ENCODE assay signal across 8 cellular contexts in genomic region chr7:100130608-100131453, GRCh38. TPM values are rescaled to one million over a fixed set of nuclear protein-coding genes. Genes with fewer than 3 reads are reported as not detected.
DNase-seq lines count a peak whose midpoint lies in the region; ATAC-seq and TF ChIP-seq lines count a peak whose summit lies in the region.

No MANE protein-coding gene starts in this region.

- no peaks in the 10 kb centered on the region for H3K27me3 ChIP-seq in CD4-positive, alpha-beta T cell (ENCODE audit: control insufficient read depth, insufficient read depth, low read length)
- H3K27me3 ChIP-seq in neural progenitor cell (peaks cover 33% of the 10 kb centered on the region), suprapubic skin (no peaks in the 10 kb centered on the region)

- peaks cover 34% of the 10 kb centered on the region for H3F3A ChIP-seq in neural progenitor cell (ENCODE audit: low read depth)

- H3K36me3 ChIP-seq in neural progenitor cell = no peaks in the 10 kb centered on the region
- no peaks in the 10 kb centered on the region for H3K36me3 ChIP-seq in suprapubic skin

- H3K27me3 Mint-ChIP-seq in CD4-positive, alpha-beta T cell = no peaks in the 10 kb centered on the region
- peaks cover 2% of the 10 kb centered on the region for H3K27me3 Mint-ChIP-seq in neural progenitor cell (ENCODE audit: insufficient read depth, low read depth)

- H3K27ac ChIP-seq in CD4-positive, alpha-beta T cell (ENCODE audit: low read depth, low read length) = no peak overlapping the region
- no peak overlapping the region for H3K27ac ChIP-seq in neural progenitor cell
- H3K27ac ChIP-seq in suprapubic skin = no peak overlapping the region

- intact Hi-C loops in CD4-positive, alpha-beta T cell (cut with DNase I, micrococcal nuclease) = loop anchor here (1.0 to 5.0 kb wide), 6 partner anchors 30 to 218 kb away; partner anchors contain the start of genes AP4M1 (in 1 of the 2), AZGP1 (in 1 of the 2) and MCM7 (in 1 of the 2)

- no peaks in the 10 kb centered on the region for H3K9me3 Mint-ChIP-seq in CD4-positive, alpha-beta T cell
- H3K9me3 Mint-ChIP-seq in neural progenitor cell = no peaks in the 10 kb centered on the region

- H3K4me1 ChIP-seq in neural progenitor cell (no peaks in the 10 kb centered on the region), suprapubic skin (peaks cover 29% of the 10 kb centered on the region)

- POLR2A ChIA-PET in CD4-positive, alpha-beta T cell (lab: Charles Lee) = interaction anchor here (0.6 to 3.7 kb wide), 11 partner anchors 9 to 298 kb away, joined by 3 to 29 read pairs (median 6); partner anchors contain the start of genes CNPY4, LAMTOR4, TRIM4 and ZCWPW1

- no peaks in the 10 kb centered on the region for H3K9me3 ChIP-seq in CD4-positive, alpha-beta T cell (ENCODE audit: control insufficient read depth, low read length)
- no peaks in the 10 kb centered on the region for H3K9me3 ChIP-seq in neural progenitor cell (ENCODE audit: low read depth)
- no peaks in the 10 kb centered on the region for H3K9me3 ChIP-seq in suprapubic skin

- no peak for TF ChIP-seq POLR2A in suprapubic skin (IDR thresholded peaks at IDR 0.05)

- H3K4me1 Mint-ChIP-seq in CD4-positive, alpha-beta T cell (ENCODE audit: low read depth) = peaks cover 22% of the 10 kb centered on the region
- H3K4me1 Mint-ChIP-seq in neural progenitor cell = peaks cover 18% of the 10 kb centered on the region

- ATAC-seq in CD4-positive, alpha-beta T cell (ENCODE audit: poor library complexity) = peak; percentile 19
- ATAC-seq in GM19397 (IDR thresholded peaks at IDR 0.05; ENCODE audit: unreplicated experiment) = no peak

- WGBS in suprapubic skin = 12% methylated on average over 24 of the region's 24 CpGs

- H3K79me2 ChIP-seq in neural progenitor cell (ENCODE audit: low read depth) = peaks cover 5% of the 10 kb centered on the region

- peak overlapping the region; percentile 30 for H3K27ac Mint-ChIP-seq in CD4-positive, alpha-beta T cell
- no peak overlapping the region for H3K27ac Mint-ChIP-seq in neural progenitor cell

- peak; percentile 78 to 91 (median 86) for DNase-seq in CD4-positive, alpha-beta T cell
- DNase-seq in HT1080 (ENCODE audit: low read depth) (peak; percentile 46), OCI-M1 (lab: John Stamatoyannopoulos, UW) (peak; percentile 94), fibroblast of the aortic adventitia (ENCODE audit: low read depth) (peak; percentile 55), neural progenitor cell (ENCODE audit: low spot score) (peak; percentile 92), suprapubic skin (ENCODE audit: low spot score in 2 of 2) (peak in 1 of 2 donors; percentile 84)
- peak; percentile 74 to 81 for DNase-seq in activated T-helper 1 cell treated with anti-CD3 and anti-CD28 coated beads, Interleukin-2, amount 50 U/mL, for 16 hours (ENCODE audit: low read depth in 1 of 2, low spot score in 1 of 2)

- H3K4me3 ChIP-seq in fibroblast of the aortic adventitia (ENCODE audit: low read depth, low read length) = no peak overlapping the region
- H3K4me3 ChIP-seq in neural progenitor cell = peak overlapping the region; percentile 12
- H3K4me3 ChIP-seq in suprapubic skin = peak overlapping the region; percentile 21

- no peaks in the 10 kb centered on the region for H4K20me1 ChIP-seq in neural progenitor cell (ENCODE audit: low read depth)

- peak overlapping the region; percentile 45 for H3K4me3 Mint-ChIP-seq in CD4-positive, alpha-beta T cell
- peak overlapping the region; percentile 42 for H3K4me3 Mint-ChIP-seq in neural progenitor cell

- H3K9ac ChIP-seq in neural progenitor cell = no peak overlapping the region

- peak; percentile 98 for TF ChIP-seq CTCF in CD4-positive, alpha-beta T cell (IDR thresholded peaks at IDR 0.05)
- peak; percentile 87 for TF ChIP-seq CTCF in fibroblast of the aortic adventitia (IDR thresholded peaks at IDR 0.05; ENCODE audit: insufficient read depth, low read length)
- TF ChIP-seq CTCF in neural progenitor cell (IDR thresholded peaks at IDR 0.05) = peak; percentile 84
- peak; percentile 72 to 81 for TF ChIP-seq CTCF in suprapubic skin (IDR thresholded peaks at IDR 0.05)

- no peak for TF ChIP-seq EP300 in suprapubic skin (IDR thresholded peaks at IDR 0.05)

- CTCF ChIA-PET in CD4-positive, alpha-beta T cell (lab: Charles Lee) = interaction anchor here (0.6 to 2.3 kb wide), 18 partner anchors 10 to 277 kb away, joined by 3 to 14 read pairs (median 4); partner anchors contain the start of genes AP4M1, COPS6, GAL3ST4 and LAMTOR4

- H3K36me3 Mint-ChIP-seq in CD4-positive, alpha-beta T cell (ENCODE audit: low read depth) = peaks cover 11% of the 10 kb centered on the region
- no peaks in the 10 kb centered on the region for H3K36me3 Mint-ChIP-seq in neural progenitor cell

- H3K4me2 ChIP-seq in neural progenitor cell = peak overlapping the region; percentile 62

- H2AFZ ChIP-seq in neural progenitor cell (replicated peaks) = peak overlapping the region; percentile 61

RNA-seq across cellular contexts. Expression of gene MBLAC1, which starts 4.1 kb away (rescaled TPM):
- total RNA-seq in CD4-positive, alpha-beta T cell = 1 to 10 TPM; 3.7 to 4.4 TPM
- 1.6 and 2.6 TPM in 2 replicates for total RNA-seq in HT1080 (2014; rRNA removed; shearing (Covaris generic))
- 2.7 and 3.8 TPM in 2 replicates for polyA plus RNA-seq in HT1080 (2015; cell fraction: cytosol; rRNA removed)
- polyA plus RNA-seq in HT1080 (2015; cell fraction: nucleus; rRNA removed) = 2.7 and 3.1 TPM in 2 replicates
- total RNA-seq in fibroblast of the aortic adventitia (ENCODE audit: low replicate concordance) = 1.9 and 4.2 TPM in 2 replicates
- total RNA-seq in neural progenitor cell (ENCODE audit: low replicate concordance) = 1.6 and 2.7 TPM in 2 replicates
- 1 to 10 TPM; 2.6 to 6.2 (median 3.6) TPM for total RNA-seq in suprapubic skin

RNA-seq across cellular contexts. Expression of gene CNPY4, which starts 11.4 kb away (rescaled TPM):
- total RNA-seq in CD4-positive, alpha-beta T cell = 10 to 100 TPM; 22.5 to 25.6 TPM
- total RNA-seq in HT1080 (2014; rRNA removed; shearing (Covaris generic)) = 11.8 and 12.0 TPM in 2 replicates
- 12.8 and 13.7 TPM in 2 replicates for polyA plus RNA-seq in HT1080 (2015; cell fraction: cytosol; rRNA removed)
- polyA plus RNA-seq in HT1080 (2015; cell fraction: nucleus; rRNA removed) = 15.4 and 16.7 TPM in 2 replicates
- 25.4 and 54.5 TPM in 2 replicates for total RNA-seq in fibroblast of the aortic adventitia (ENCODE audit: low replicate concordance)
- 25.8 and 26.7 TPM in 2 replicates for total RNA-seq in neural progenitor cell (ENCODE audit: low replicate concordance)
- 1 to 10 TPM; 4.5 to 7.1 (median 5.4) TPM for total RNA-seq in suprapubic skin

RNA-seq across cellular contexts. Expression of gene TAF6, which starts 11.7 kb away (rescaled TPM):
- 10 to 100 TPM; 34.8 to 37.4 TPM for total RNA-seq in CD4-positive, alpha-beta T cell
- total RNA-seq in HT1080 (2014; rRNA removed; shearing (Covaris generic)) = 25.4 and 34.4 TPM in 2 replicates
- 34.7 and 36.1 TPM in 2 replicates for polyA plus RNA-seq in HT1080 (2015; cell fraction: cytosol; rRNA removed)
- 27.8 and 29.2 TPM in 2 replicates for polyA plus RNA-seq in HT1080 (2015; cell fraction: nucleus; rRNA removed)
- total RNA-seq in fibroblast of the aortic adventitia (ENCODE audit: low replicate concordance) (38.6 and 42.7 TPM in 2 replicates), neural progenitor cell (ENCODE audit: low replicate concordance) (66.1 and 88.3 TPM in 2 replicates), suprapubic skin (10 to 100 TPM; 31.7 to 59.3 (median 48.9) TPM)

RNA-seq across cellular contexts. Expression of gene LAMTOR4, which starts 17.9 kb away (rescaled TPM):
- total RNA-seq in CD4-positive, alpha-beta T cell = 100 to 1,000 TPM; 107 to 125 TPM
- total RNA-seq in HT1080 (2014; rRNA removed; shearing (Covaris generic)) = 88.0 and 156 TPM in 2 replicates
- 103 and 108 TPM in 2 replicates for polyA plus RNA-seq in HT1080 (2015; cell fraction: cytosol; rRNA removed)
- 41.9 and 53.6 TPM in 2 replicates for polyA plus RNA-seq in HT1080 (2015; cell fraction: nucleus; rRNA removed)
- total RNA-seq in fibroblast of the aortic adventitia (ENCODE audit: low replicate concordance) (82.2 and 316 TPM in 2 replicates), neural progenitor cell (ENCODE audit: low replicate concordance) (70.5 and 123 TPM in 2 replicates), suprapubic skin (100 to 1,000 TPM; 346 to 682 (median 537) TPM)

RNA-seq across cellular contexts. Expression of gene TRAPPC14, which starts 27.7 kb away (rescaled TPM):
- 10 to 100 TPM; 37.9 to 42.6 TPM for total RNA-seq in CD4-positive, alpha-beta T cell
- 14.1 and 17.4 TPM in 2 replicates for total RNA-seq in HT1080 (2014; rRNA removed; shearing (Covaris generic))
- 16.5 and 18.3 TPM in 2 replicates for polyA plus RNA-seq in HT1080 (2015; cell fraction: cytosol; rRNA removed)
- polyA plus RNA-seq in HT1080 (2015; cell fraction: nucleus; rRNA removed) = 110 and 128 TPM in 2 replicates
- 3.5 and 10.0 TPM in 2 replicates for total RNA-seq in fibroblast of the aortic adventitia (ENCODE audit: low replicate concordance)
- 4.3 and 13.3 TPM in 2 replicates for total RNA-seq in neural progenitor cell (ENCODE audit: low replicate concordance)
- 10 to 100 TPM; 19.7 to 69.0 (median 35.8) TPM for total RNA-seq in suprapubic skin
